Comparison of ENCODE assay signal across 1 cellular context in genomic region chr2:209753020-209753419, GRCh38.
TF ChIP-seq lines count a peak whose summit lies in the region.

No MANE protein-coding gene starts in this region.

TF ChIP-seq in HepG2, 621 proteins besides CTCF, POLR2A, EP300 and RAD21 (continued from another document):
- TF ChIP-seq ZNF546 (CRISPR knock-in tag; conservative IDR thresholded peaks at IDR 0.05) = no peak
- TF ChIP-seq CENPT (CRISPR knock-in tag; IDR thresholded peaks at IDR 0.05; ENCODE audit: low read depth) = no peak
